Comparison of ENCODE assay signal across 8 cellular contexts in the genomic region with DNA sequence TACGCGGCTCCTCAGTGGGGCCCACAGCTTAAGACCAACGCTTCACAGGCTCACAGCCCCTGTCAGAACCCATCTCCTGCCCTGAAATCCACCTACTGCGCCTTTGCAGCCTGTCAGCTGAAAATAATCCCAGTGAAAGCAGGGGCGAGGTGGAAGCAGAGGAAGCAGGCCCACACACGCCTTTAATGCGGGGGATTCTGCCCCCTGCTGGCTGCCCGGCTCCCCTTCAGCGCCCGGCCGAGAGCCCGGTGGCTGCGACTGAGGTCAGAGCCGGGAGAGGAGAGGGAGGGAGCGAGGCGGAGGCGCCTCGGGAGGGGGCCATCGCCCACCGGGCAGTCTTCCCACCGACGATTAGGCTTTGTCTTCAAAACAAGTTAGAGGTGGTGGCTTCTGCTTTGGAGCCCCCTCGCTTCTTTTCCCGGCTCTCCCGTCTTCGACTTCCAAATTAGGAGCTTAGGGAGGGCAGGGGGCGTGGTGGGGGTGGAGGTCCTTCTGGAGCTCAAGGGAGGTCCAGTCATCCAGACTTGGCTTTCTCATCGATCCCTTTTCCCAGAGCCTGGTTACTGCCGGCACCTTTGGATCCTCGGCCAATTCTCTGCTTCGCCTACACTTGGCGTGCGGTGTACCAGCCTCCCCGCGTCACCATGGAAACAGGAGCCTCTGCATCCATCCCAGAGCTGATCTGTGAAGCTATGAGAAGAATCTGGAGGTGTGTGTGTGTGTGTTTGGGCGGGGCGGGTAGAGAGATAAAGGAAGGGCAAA. TPM values are rescaled to one million over a fixed set of nuclear protein-coding genes. Genes with fewer than 3 reads are reported as not detected.
DNase-seq lines count a peak whose midpoint lies in the region; ATAC-seq, FAIRE-seq and TF ChIP-seq lines count a peak whose summit lies in the region.

No MANE protein-coding gene starts in this region.

- no peak overlapping the region for H3K9ac ChIP-seq in neuronal stem cell (ENCODE audit: low read depth, low read length, poor library complexity)

- peak in 6 of 7 experiments; percentile 33 to 97 (median 90) for TF ChIP-seq CTCF in stomach (IDR thresholded peaks at IDR 0.05)

- H3K27ac ChIP-seq in neuronal stem cell (replicated peaks; ENCODE audit: low read length) (peak overlapping the region; percentile 36), stomach (peak overlapping the region in 1 of 5 donors; percentile 15)

- no peak overlapping the region for H4K91ac ChIP-seq in neuronal stem cell (ENCODE audit: low read depth, low read length, poor library complexity)

- peaks cover 7 to 8% of the 10 kb centered on the region in 2 donors for H3K4me1 ChIP-seq in neuronal stem cell (ENCODE audit: control insufficient read depth in 2 of 2, insufficient read depth in 1 of 2, low read depth in 1 of 2, low read length in 2 of 2)
- H3K4me1 ChIP-seq in stomach: peaks cover 8 to 18% (median 11%) of the 10 kb centered on the region in 4 donors

- H2BK15ac ChIP-seq in neuronal stem cell (ENCODE audit: low read length): no peak overlapping the region

- H2BK120ac ChIP-seq in neuronal stem cell (ENCODE audit: low read depth, low read length): peak overlapping the region; percentile 31

- no peak for FAIRE-seq in frontal cortex (lab: Jason Lieb, UNC)

- no peak for TF ChIP-seq POLR2A in stomach (IDR thresholded peaks at IDR 0.05)

- no peak overlapping the region for H3K14ac ChIP-seq in neuronal stem cell (ENCODE audit: low read length)

- H3K36me3 ChIP-seq in neuronal stem cell (replicated peaks in 1 of 2; ENCODE audit: control insufficient read depth in 2 of 2, insufficient read depth in 2 of 2, low read length in 2 of 2) (no peaks in the 10 kb centered on the region), stomach (no peaks in the 10 kb centered on the region)

- H2AFZ ChIP-seq in neuronal stem cell (ENCODE audit: low read length): peak overlapping the region; percentile 88

- no peak overlapping the region for H4K8ac ChIP-seq in neuronal stem cell (ENCODE audit: low read depth, low read length)

- DNase-seq in A172 (ENCODE audit: low spot score): peak; percentile 53
- peak; percentile 82 for DNase-seq in LoVo (ENCODE audit: low spot score)
- DNase-seq in SHP77 treated with DMSO at 0.1 percent for 48 hours (lab: John Stamatoyannopoulos, UW): peak; percentile 48
- DNase-seq in activated gamma-delta T cell (lab: John Stamatoyannopoulos, UW): peak; percentile 43
- peak; percentile 24 to 69 for DNase-seq in frontal cortex (ENCODE audit: low spot score in 2 of 2)
- DNase-seq in neuronal stem cell (ENCODE audit: low spot score): peak; percentile 79
- DNase-seq in stomach: peak; percentile 89

- H3K9me3 ChIP-seq in neuronal stem cell (replicated peaks in 1 of 2; ENCODE audit: control insufficient read depth in 2 of 2, insufficient read depth in 1 of 2, low read depth in 1 of 2, low read length in 2 of 2) (no peaks in the 10 kb centered on the region), stomach (no peaks in the 10 kb centered on the region)

- TF ChIP-seq EP300 in stomach (IDR thresholded peaks at IDR 0.05): no peak

- peak overlapping the region; percentile 87 for H3K18ac ChIP-seq in neuronal stem cell (ENCODE audit: low read length)

- no peak overlapping the region for H2BK5ac ChIP-seq in neuronal stem cell (ENCODE audit: low read length)

- H3K79me1 ChIP-seq in neuronal stem cell (ENCODE audit: low read depth, low read length): no peaks in the 10 kb centered on the region

- ATAC-seq in GM18909 (IDR thresholded peaks at IDR 0.05; ENCODE audit: poor library complexity, unreplicated experiment): peak; percentile 60

- no peaks in the 10 kb centered on the region for H3K27me3 ChIP-seq in neuronal stem cell (ENCODE audit: control insufficient read depth in 3 of 3, insufficient read depth in 3 of 3, low read depth in 1 of 3, low read length in 3 of 3)
- peaks cover 0 to 27% (median 7%) of the 10 kb centered on the region in 3 donors for H3K27me3 ChIP-seq in stomach

- H2BK12ac ChIP-seq in neuronal stem cell (ENCODE audit: low read length): no peak overlapping the region

- WGBS in neuronal stem cell (ENCODE audit: extremely low coverage in 2 of 2, insufficient read length in 2 of 2, insufficient replicate concordance in 1 of 2), 2 donors: no CpG with 5 or more reads among the region's 37 CpGs
- 4 to 7% (median 5%) methylated on average over 37 of the region's 37 CpGs for WGBS in stomach, 5 donors

- peak overlapping the region; percentile 31 to 73 for H3K4me3 ChIP-seq in neuronal stem cell (ENCODE audit: low read length in 2 of 2)
- H3K4me3 ChIP-seq in stomach: peak overlapping the region; percentile 23 to 31 (median 30)

- H2AK5ac ChIP-seq in neuronal stem cell (ENCODE audit: low read depth, low read length): peak overlapping the region; percentile 52

- no peak overlapping the region for H3K4ac ChIP-seq in neuronal stem cell (ENCODE audit: low read length)

- no peak overlapping the region for H3K23ac ChIP-seq in neuronal stem cell (ENCODE audit: low read depth, low read length, poor library complexity)

- intact Hi-C loops in stomach (cut with DNase I; ENCODE audit: low total_unique reads): loop anchor here (5.0 kb wide), 1 partner anchor 34 kb away; no protein-coding TSS in a partner anchor

- peak overlapping the region; percentile 80 for H3K4me2 ChIP-seq in neuronal stem cell (ENCODE audit: insufficient read depth, low read length, poor library complexity, severe bottlenecking)

RNA-seq across cellular contexts. Expression of gene RND1, which starts 25.2 kb away (rescaled TPM):
- 0.12 and 0.24 TPM in 2 replicates for total RNA-seq in A172 (2014; rRNA removed; shearing (Covaris generic))
- total RNA-seq in frontal cortex (24.9 TPM), stomach (10 to 100 TPM in 1 of 5 donors, 1 to 10 TPM in 3, not detected in 1; 3.5 to 21.0 (median 5.0) TPM)
- 7.0 TPM for polyA plus RNA-seq in neuronal stem cell (2013, experiment 1 of 2)
- 7.1 TPM for polyA plus RNA-seq in neuronal stem cell (2013, experiment 2 of 2)
- 10 to 100 TPM; 12.2 to 20.5 (median 20.5) TPM for polyA plus RNA-seq in stomach

RNA-seq across cellular contexts. Expression of gene FKBP11, which starts 34.5 kb away (rescaled TPM):
- total RNA-seq in A172 (2014; rRNA removed; shearing (Covaris generic)): 2.8 and 3.3 TPM in 2 replicates
- total RNA-seq in frontal cortex: 3.3 TPM
- polyA plus RNA-seq in neuronal stem cell (2013, experiment 1 of 2): 12.1 TPM
- polyA plus RNA-seq in neuronal stem cell (2013, experiment 2 of 2): 11.6 TPM
- 10 to 100 TPM in 3 of 5 donors, 1 to 10 TPM in 2; 7.6 to 53.6 (median 16.0) TPM for total RNA-seq in stomach
- 10 to 100 TPM; 32.7 to 63.6 (median 47.7) TPM for polyA plus RNA-seq in stomach

RNA-seq across cellular contexts. Expression of gene DDX23, which starts 38.9 kb away (rescaled TPM):
- total RNA-seq in A172 (2014; rRNA removed; shearing (Covaris generic)): 105 and 114 TPM in 2 replicates
- total RNA-seq in frontal cortex (55.8 TPM), stomach (10 to 100 TPM; 31.3 to 88.1 (median 82.2) TPM)
- 60.8 TPM for polyA plus RNA-seq in neuronal stem cell (2013, experiment 1 of 2)
- polyA plus RNA-seq in neuronal stem cell (2013, experiment 2 of 2): 59.3 TPM
- 10 to 100 TPM; 30.3 to 41.7 (median 34.2) TPM for polyA plus RNA-seq in stomach
